ENCODE assay signal across 1 cellular context in the genomic region with DNA sequence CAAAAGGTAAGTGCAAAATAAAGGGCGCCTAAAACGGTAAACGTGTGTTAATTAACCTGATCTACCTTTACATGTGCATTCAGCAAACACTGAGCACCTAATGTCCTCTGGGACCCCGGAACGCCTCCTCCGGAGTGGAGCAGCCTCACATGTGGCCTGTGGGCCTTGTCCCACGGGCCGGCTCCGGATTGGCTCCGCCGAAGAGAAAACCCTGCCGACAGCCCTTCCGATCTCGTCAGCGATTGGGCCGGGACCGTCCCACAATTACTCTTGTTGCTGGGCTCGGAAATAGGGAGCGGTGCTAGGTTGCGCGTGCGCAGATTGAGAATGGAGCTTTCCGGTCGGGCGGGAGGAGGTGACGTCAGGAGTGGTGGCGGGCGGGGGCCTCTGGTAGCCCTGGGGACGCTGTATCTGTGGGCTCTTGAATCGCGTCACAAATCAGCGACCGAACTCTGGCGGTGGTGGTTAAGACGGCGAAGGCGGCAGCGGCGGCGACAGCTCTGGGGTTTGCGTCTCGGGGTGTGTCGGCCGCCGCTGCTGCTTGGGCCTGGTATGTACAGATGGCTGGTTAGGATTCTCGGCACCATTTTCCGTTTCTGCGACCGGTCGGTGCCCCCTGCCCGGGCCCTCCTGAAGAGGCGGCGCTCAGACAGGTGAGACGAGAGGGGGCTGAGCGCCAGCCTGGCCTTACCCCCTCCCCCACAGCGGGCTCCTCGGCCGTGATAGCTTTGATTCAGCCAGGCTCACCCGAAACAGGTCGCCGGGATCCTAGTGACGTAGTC.
TF ChIP-seq lines count a peak whose summit lies in the region.

TSS of gene SENP2 (plus strand) at position 434 of the 782 bp plus-strand sequence. CDS start at position 553, 119 bp downstream.

TF ChIP-seq in HEK293, 187 proteins besides CTCF, POLR2A, EP300 and RAD21 (continued from another document and continues in another):
- TF ChIP-seq, protein P1, sequence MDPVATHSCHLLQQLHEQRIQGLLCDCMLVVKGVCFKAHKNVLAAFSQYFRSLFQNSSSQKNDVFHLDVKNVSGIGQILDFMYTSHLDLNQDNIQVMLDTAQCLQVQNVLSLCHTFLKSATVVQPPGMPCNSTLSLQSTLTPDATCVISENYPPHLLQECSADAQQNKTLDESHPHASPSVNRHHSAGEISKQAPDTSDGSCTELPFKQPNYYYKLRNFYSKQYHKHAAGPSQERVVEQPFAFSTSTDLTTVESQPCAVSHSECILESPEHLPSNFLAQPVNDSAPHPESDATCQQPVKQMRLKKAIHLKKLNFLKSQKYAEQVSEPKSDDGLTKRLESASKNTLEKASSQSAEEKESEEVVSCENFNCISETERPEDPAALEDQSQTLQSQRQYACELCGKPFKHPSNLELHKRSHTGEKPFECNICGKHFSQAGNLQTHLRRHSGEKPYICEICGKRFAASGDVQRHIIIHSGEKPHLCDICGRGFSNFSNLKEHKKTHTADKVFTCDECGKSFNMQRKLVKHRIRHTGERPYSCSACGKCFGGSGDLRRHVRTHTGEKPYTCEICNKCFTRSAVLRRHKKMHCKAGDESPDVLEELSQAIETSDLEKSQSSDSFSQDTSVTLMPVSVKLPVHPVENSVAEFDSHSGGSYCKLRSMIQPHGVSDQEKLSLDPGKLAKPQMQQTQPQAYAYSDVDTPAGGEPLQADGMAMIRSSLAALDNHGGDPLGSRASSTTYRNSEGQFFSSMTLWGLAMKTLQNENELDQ (tag by site-specific recombination; IDR thresholded peaks at IDR 0.05; ENCODE audit: low read depth): no peak
- TF ChIP-seq SP3 (tag by site-specific recombination; IDR thresholded peaks at IDR 0.05) (peak; percentile 54), ZNF549 (tag by site-specific recombination; IDR thresholded peaks at IDR 0.05) (no peak), ZNF324 (tag by site-specific recombination; IDR thresholded peaks at IDR 0.05) (peak; percentile 85), ZNF473 (tag by site-specific recombination; IDR thresholded peaks at IDR 0.05) (no peak), ZNF704 (tag by site-specific recombination; IDR thresholded peaks at IDR 0.05) (no peak), ZNF510 (tag by site-specific recombination; IDR thresholded peaks at IDR 0.05; ENCODE audit: insufficient replicate concordance) (no peak), ZNF132 (tag by site-specific recombination; IDR thresholded peaks at IDR 0.05; ENCODE audit: borderline replicate concordance) (no peak), ZNF2 (tag by site-specific recombination; IDR thresholded peaks at IDR 0.05) (0 out of 2 replicates have a peak, but pooled peaks have one; percentile 17), ZNF214 (tag by site-specific recombination; IDR thresholded peaks at IDR 0.05; ENCODE audit: borderline replicate concordance) (no peak), ZNF202 (tag by site-specific recombination; IDR thresholded peaks at IDR 0.05; ENCODE audit: borderline replicate concordance) (no peak), TSHZ1 (tag by site-specific recombination; IDR thresholded peaks at IDR 0.05; ENCODE audit: borderline replicate concordance) (0 out of 2 replicates have a peak, but pooled peaks have one; percentile 9), ZNF792 (tag by site-specific recombination; IDR thresholded peaks at IDR 0.05) (no peak), SCRT2 (tag by site-specific recombination; IDR thresholded peaks at IDR 0.05) (peak; percentile 87; the same call in 1 of the 2 replicates), GLI2 (tag by site-specific recombination; IDR thresholded peaks at IDR 0.05; ENCODE audit: borderline replicate concordance, low read depth) (no peak), ZNF211 (tag by site-specific recombination; IDR thresholded peaks at IDR 0.05; ENCODE audit: low read depth) (no peak), GFI1B (tag by site-specific recombination; IDR thresholded peaks at IDR 0.05) (peak; percentile 84), AEBP2 (tag by site-specific recombination; IDR thresholded peaks at IDR 0.05; ENCODE audit: borderline replicate concordance) (no peak), ZEB2 (tag by site-specific recombination; IDR thresholded peaks at IDR 0.05) (peak; percentile 64), KLF9 (tag by site-specific recombination; IDR thresholded peaks at IDR 0.05; ENCODE audit: low read depth) (peak; percentile 68), ZNF248 (tag by site-specific recombination; IDR thresholded peaks at IDR 0.05) (no peak), ZNF600 (tag by site-specific recombination; IDR thresholded peaks at IDR 0.05) (no peak), ZSCAN16 (tag by site-specific recombination; IDR thresholded peaks at IDR 0.05) (no peak), ZNF624 (tag by site-specific recombination; IDR thresholded peaks at IDR 0.05) (no peak), PATZ1 (tag by site-specific recombination; IDR thresholded peaks at IDR 0.05) (peak; percentile 93), ZBTB17 (tag by site-specific recombination; IDR thresholded peaks at IDR 0.05) (peak; percentile 91)
- TF ChIP-seq, protein P2, sequence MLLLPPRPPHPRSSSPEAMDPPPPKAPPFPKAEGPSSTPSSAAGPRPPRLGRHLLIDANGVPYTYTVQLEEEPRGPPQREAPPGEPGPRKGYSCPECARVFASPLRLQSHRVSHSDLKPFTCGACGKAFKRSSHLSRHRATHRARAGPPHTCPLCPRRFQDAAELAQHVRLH (tag by site-specific recombination; IDR thresholded peaks at IDR 0.05): peak; percentile 4; the same call in 1 of the 2 replicates
- TF ChIP-seq, protein P3, sequence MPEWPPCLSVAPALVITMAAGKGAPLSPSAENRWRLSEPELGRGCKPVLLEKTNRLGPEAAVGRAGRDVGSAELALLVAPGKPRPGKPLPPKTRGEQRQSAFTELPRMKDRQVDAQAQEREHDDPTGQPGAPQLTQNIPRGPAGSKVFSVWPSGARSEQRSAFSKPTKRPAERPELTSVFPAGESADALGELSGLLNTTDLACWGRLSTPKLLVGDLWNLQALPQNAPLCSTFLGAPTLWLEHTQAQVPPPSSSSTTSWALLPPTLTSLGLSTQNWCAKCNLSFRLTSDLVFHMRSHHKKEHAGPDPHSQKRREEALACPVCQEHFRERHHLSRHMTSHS (tag by site-specific recombination; IDR thresholded peaks at IDR 0.05): no peak
- TF ChIP-seq, protein P4, sequence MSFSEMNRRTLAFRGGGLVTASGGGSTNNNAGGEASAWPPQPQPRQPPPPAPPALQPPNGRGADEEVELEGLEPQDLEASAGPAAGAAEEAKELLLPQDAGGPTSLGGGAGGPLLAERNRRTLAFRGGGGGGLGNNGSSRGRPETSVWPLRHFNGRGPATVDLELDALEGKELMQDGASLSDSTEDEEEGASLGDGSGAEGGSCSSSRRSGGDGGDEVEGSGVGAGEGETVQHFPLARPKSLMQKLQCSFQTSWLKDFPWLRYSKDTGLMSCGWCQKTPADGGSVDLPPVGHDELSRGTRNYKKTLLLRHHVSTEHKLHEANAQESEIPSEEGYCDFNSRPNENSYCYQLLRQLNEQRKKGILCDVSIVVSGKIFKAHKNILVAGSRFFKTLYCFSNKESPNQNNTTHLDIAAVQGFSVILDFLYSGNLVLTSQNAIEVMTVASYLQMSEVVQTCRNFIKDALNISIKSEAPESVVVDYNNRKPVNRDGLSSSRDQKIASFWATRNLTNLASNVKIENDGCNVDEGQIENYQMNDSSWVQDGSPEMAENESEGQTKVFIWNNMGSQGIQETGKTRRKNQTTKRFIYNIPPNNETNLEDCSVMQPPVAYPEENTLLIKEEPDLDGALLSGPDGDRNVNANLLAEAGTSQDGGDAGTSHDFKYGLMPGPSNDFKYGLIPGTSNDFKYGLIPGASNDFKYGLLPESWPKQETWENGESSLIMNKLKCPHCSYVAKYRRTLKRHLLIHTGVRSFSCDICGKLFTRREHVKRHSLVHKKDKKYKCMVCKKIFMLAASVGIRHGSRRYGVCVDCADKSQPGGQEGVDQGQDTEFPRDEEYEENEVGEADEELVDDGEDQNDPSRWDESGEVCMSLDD (tag by site-specific recombination; IDR thresholded peaks at IDR 0.05): peak; percentile 86
- TF ChIP-seq, protein P5, sequence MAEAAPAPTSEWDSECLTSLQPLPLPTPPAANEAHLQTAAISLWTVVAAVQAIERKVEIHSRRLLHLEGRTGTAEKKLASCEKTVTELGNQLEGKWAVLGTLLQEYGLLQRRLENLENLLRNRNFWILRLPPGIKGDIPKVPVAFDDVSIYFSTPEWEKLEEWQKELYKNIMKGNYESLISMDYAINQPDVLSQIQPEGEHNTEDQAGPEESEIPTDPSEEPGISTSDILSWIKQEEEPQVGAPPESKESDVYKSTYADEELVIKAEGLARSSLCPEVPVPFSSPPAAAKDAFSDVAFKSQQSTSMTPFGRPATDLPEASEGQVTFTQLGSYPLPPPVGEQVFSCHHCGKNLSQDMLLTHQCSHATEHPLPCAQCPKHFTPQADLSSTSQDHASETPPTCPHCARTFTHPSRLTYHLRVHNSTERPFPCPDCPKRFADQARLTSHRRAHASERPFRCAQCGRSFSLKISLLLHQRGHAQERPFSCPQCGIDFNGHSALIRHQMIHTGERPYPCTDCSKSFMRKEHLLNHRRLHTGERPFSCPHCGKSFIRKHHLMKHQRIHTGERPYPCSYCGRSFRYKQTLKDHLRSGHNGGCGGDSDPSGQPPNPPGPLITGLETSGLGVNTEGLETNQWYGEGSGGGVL (tag by site-specific recombination; IDR thresholded peaks at IDR 0.05): peak; percentile 41; the same call in 1 of the 2 replicates
- TF ChIP-seq, protein P6, sequence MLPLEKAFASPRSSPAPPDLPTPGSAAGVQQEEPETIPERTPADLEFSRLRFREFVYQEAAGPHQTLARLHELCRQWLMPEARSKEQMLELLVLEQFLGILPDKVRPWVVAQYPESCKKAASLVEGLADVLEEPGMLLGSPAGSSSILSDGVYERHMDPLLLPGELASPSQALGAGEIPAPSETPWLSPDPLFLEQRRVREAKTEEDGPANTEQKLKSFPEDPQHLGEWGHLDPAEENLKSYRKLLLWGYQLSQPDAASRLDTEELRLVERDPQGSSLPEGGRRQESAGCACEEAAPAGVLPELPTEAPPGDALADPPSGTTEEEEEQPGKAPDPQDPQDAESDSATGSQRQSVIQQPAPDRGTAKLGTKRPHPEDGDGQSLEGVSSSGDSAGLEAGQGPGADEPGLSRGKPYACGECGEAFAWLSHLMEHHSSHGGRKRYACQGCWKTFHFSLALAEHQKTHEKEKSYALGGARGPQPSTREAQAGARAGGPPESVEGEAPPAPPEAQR (tag by site-specific recombination; IDR thresholded peaks at IDR 0.05): no peak
